In genomic region chr5:65197899-65198776, GRCh38 we compare ENCODE assay signal across 19 cellular contexts.
DNase-seq lines count a peak whose midpoint lies in the region; ATAC-seq and TF ChIP-seq lines count a peak whose summit lies in the region.
"Had no signal": no experiment of that assay in that cellular context is flagged by ENCODE, and none has a peak within 500 bp of the region (broad histone marks: within the 10 kb centered on the region; RNA-seq: fewer than 3 reads in every experiment).

No MANE protein-coding gene starts in this region.

- intact Hi-C loops in Panc1 (cut with micrococcal nuclease; ENCODE audit: unreplicated experiment): no loop called here
- intact Hi-C loops in Caco-2 (cut with micrococcal nuclease; ENCODE audit: unreplicated experiment): no loop called here

- in situ Hi-C loops in GM23248 (cut with MboI) (no loop called here), Panc1 (cut with HindIII; ENCODE audit: low pct_unique_long_range_greater_than_20kb, low sequenced_read_pairs) (no loop called here)

- H3K9me2 ChIP-seq in GM23248 (ENCODE audit: insufficient read depth) (no peaks in the 10 kb centered on the region), neural cell (ENCODE audit: insufficient read depth, low read length) (no peaks in the 10 kb centered on the region)

- TF ChIP-seq CTCF in Panc1 (IDR thresholded peaks at IDR 0.05) (no peak), neural cell (IDR thresholded peaks at IDR 0.05; ENCODE audit: poor library complexity, severe bottlenecking) (no peak), GM10266 (IDR thresholded peaks at IDR 0.05; ENCODE audit: control insufficient read depth, insufficient read depth, low read depth, missing control alignments) (no peak), Caco-2 (IDR thresholded peaks at IDR 0.05; ENCODE audit: insufficient read depth in 1 of 2, low read depth in 1 of 2, low read length in 1 of 2, severe bottlenecking in 1 of 2, unreplicated experiment in 1 of 2) (no peak)

- TF ChIP-seq EP300 in neural cell (conservative IDR thresholded peaks at IDR 0.05; ENCODE audit: poor library complexity, severe bottlenecking): peak; percentile 91

- H3K9me3 ChIP-seq in GM23248 (ENCODE audit: low read depth): no peaks in the 10 kb centered on the region
- no peaks in the 10 kb centered on the region for H3K9me3 ChIP-seq in Panc1 (ENCODE audit: control insufficient read depth, insufficient read depth, low read depth, low read length)
- no peaks in the 10 kb centered on the region for H3K9me3 ChIP-seq in neural cell (ENCODE audit: low read length)
- H3K9me3 ChIP-seq in Caco-2: no peaks in the 10 kb centered on the region
- H3K9me3 ChIP-seq: BE2C, suprapubic skin had no signal

- H3K27me3 ChIP-seq in GM23248 (replicated peaks; ENCODE audit: insufficient read depth) (no peaks in the 10 kb centered on the region), Panc1 (ENCODE audit: control insufficient read depth, insufficient read depth, low read length) (no peaks in the 10 kb centered on the region), neural cell (ENCODE audit: insufficient read depth, low read depth, low read length) (no peaks in the 10 kb centered on the region), Caco-2 (replicated peaks; ENCODE audit: control insufficient read depth, insufficient read depth, low read length) (no peaks in the 10 kb centered on the region)
- H3K27me3 ChIP-seq: suprapubic skin had no signal

- H3K4me2 ChIP-seq in GM23248 (ENCODE audit: unreplicated experiment): peak overlapping the region; percentile 71
- peak overlapping the region; percentile 7 for H3K4me2 ChIP-seq in neural cell (ENCODE audit: low read length)

- POLR2A ChIA-PET in Panc1 (lab: Charles Lee): no interaction called here
- POLR2A ChIA-PET in Caco-2 (lab: Charles Lee): no interaction called here

- peaks cover 60% of the 10 kb centered on the region for H3K79me2 ChIP-seq in GM23248 (ENCODE audit: insufficient read depth)
- H3K79me2 ChIP-seq in neural cell (replicated peaks; ENCODE audit: insufficient read depth, low read length): no peaks in the 10 kb centered on the region
- H3K79me2 ChIP-seq: parathyroid adenoma had no signal

- H3K9ac ChIP-seq in GM23248: peak overlapping the region; percentile 66
- no peak overlapping the region for H3K9ac ChIP-seq in neural cell (ENCODE audit: low read length)
- H3K9ac ChIP-seq: parathyroid adenoma had no signal

- H3K36me3 Mint-ChIP-seq in Caco-2 (ENCODE audit: insufficient read depth, unreplicated experiment): no peaks in the 10 kb centered on the region

- CTCF ChIA-PET in Panc1 (lab: Charles Lee): interaction anchor here (0.7 kb wide), 1 partner anchor 94 kb away, joined by 3 read pairs; no protein-coding TSS in a partner anchor
- CTCF ChIA-PET in Caco-2 (lab: Charles Lee): no interaction called here

- H3K9me3 Mint-ChIP-seq in Caco-2 (ENCODE audit: unreplicated experiment): no peaks in the 10 kb centered on the region
- H3K9me3 Mint-ChIP-seq: activated CD4-positive, alpha-beta T cell treated with anti-CD3 and anti-CD28 coated beads, Interleukin-2, amount 10 ng/mL, durations not matched to agents 24 days and 14 days had no signal

- H3K4me1 ChIP-seq in GM23248 (ENCODE audit: insufficient read depth) (peaks cover 60% of the 10 kb centered on the region), Panc1 (ENCODE audit: control insufficient read depth, insufficient read depth, low read length) (no peaks in the 10 kb centered on the region; the same call in 1 of the 2 replicates), Caco-2 (no peaks in the 10 kb centered on the region)
- H3K4me1 ChIP-seq: BE2C, parathyroid adenoma, suprapubic skin had no signal

- no peak overlapping the region for H3K27ac Mint-ChIP-seq in Caco-2 (ENCODE audit: unreplicated experiment)
- H3K27ac Mint-ChIP-seq: activated CD4-positive, alpha-beta T cell treated with anti-CD3 and anti-CD28 coated beads, Interleukin-2, amount 10 ng/mL, durations not matched to agents 24 days and 14 days had no signal

- H3F3A ChIP-seq in GM23248 (ENCODE audit: insufficient read depth) (peaks cover 62% of the 10 kb centered on the region), neural cell (ENCODE audit: insufficient read depth, low read length, poor library complexity, severe bottlenecking) (no peaks in the 10 kb centered on the region)

- no TSS peak for BruUV-seq in Panc1 (replicated peaks; lab: Mats Ljungman, UMichigan)
- BruUV-seq in Caco-2 (replicated peaks; lab: Mats Ljungman, UMichigan): no TSS peak

- no peaks in the 10 kb centered on the region for H4K20me1 ChIP-seq in GM23248 (ENCODE audit: insufficient read depth)
- H4K20me1 ChIP-seq in neural cell (ENCODE audit: insufficient read depth): no peaks in the 10 kb centered on the region

- DNase-seq in GM23248 (no peak), Panc1 (ENCODE audit: low read depth, low spot score) (no peak), epithelial cell of prostate (ENCODE audit: low read depth, low spot score) (no peak), GM10266 (ENCODE audit: extremely low spot score) (no peak), Caco-2 (no peak), T-helper 9 cell (no peak)
- no peak for DNase-seq in stimulated activated CD4-positive, alpha-beta T cell treated with anti-CD3 and anti-CD28 coated beads, Interleukin-4, amount 100 ng/mL, for 4 hours
- DNase-seq: activated CD4-positive, alpha-beta T cell treated with anti-CD3 and anti-CD28 coated beads, Interleukin-2, amount 10 ng/mL, durations not matched to agents 24 days and 14 days; anterior cingulate cortex; BE2C; KBM-7; NCI-H1092 treated with DMSO at 0.1 percent for 48 hours; NCI-H2081 treated with DMSO at 0.1 percent for 48 hours; NCI-H526; small intestine had no signal

- H3K4me1 Mint-ChIP-seq in Caco-2 (ENCODE audit: low read depth, unreplicated experiment): no peaks in the 10 kb centered on the region
- H3K4me1 Mint-ChIP-seq: activated CD4-positive, alpha-beta T cell treated with anti-CD3 and anti-CD28 coated beads, Interleukin-2, amount 10 ng/mL, durations not matched to agents 24 days and 14 days had no signal

- TF ChIP-seq RAD21 in neural cell (conservative IDR thresholded peaks at IDR 0.05): no peak

- 79 to 81% methylated on average over 4 of the region's 4 CpGs for WGBS in GM23248 (ENCODE audit: low coverage in 1 of 2, low lambda C conversion rate in 2 of 2, missing lambda C conversion rate in 2 of 2), 2 experiments

- H3K4me3 ChIP-seq in GM23248 (no peak overlapping the region), Panc1 (ENCODE audit: low read depth in 2 of 2, low read length in 2 of 2) (no peak overlapping the region), neural cell (ENCODE audit: low read length) (no peak overlapping the region), Caco-2 (ENCODE audit: low read depth, low read length) (no peak overlapping the region)
- H3K4me3 ChIP-seq: SK-N-MC, suprapubic skin had no signal

- H3K36me3 ChIP-seq in GM23248 (ENCODE audit: low read depth) (peaks cover 54% of the 10 kb centered on the region), Panc1 (ENCODE audit: control insufficient read depth, insufficient read depth, low read length) (no peaks in the 10 kb centered on the region), neural cell (ENCODE audit: insufficient read depth, low read length) (no peaks in the 10 kb centered on the region), Caco-2 (ENCODE audit: control insufficient read depth, insufficient read depth, low read length) (no peaks in the 10 kb centered on the region)
- H3K36me3 ChIP-seq: BE2C, suprapubic skin had no signal

- ATAC-seq in Panc1: peak; percentile 42; the same call in 1 of the 2 replicates

- H2AFZ ChIP-seq in GM23248 (no peak overlapping the region), neural cell (ENCODE audit: low read depth, low read length) (no peak overlapping the region)
- H2AFZ ChIP-seq: parathyroid adenoma had no signal

- no peak overlapping the region for H3K4me3 Mint-ChIP-seq in Caco-2 (ENCODE audit: unreplicated experiment)
- H3K4me3 Mint-ChIP-seq: activated CD4-positive, alpha-beta T cell treated with anti-CD3 and anti-CD28 coated beads, Interleukin-2, amount 10 ng/mL, durations not matched to agents 24 days and 14 days had no signal

- peaks cover 6% of the 10 kb centered on the region for H3K27me3 Mint-ChIP-seq in Caco-2 (ENCODE audit: insufficient read depth, unreplicated experiment)

- H3K27ac ChIP-seq in GM23248: peak overlapping the region; percentile 98
- no peak overlapping the region for H3K27ac ChIP-seq in Panc1 (ENCODE audit: low read length)
- H3K27ac ChIP-seq in epithelial cell of prostate: peak overlapping the region; percentile 99
- no peak overlapping the region for H3K27ac ChIP-seq in neural cell (ENCODE audit: low read length)
- H3K27ac ChIP-seq: parathyroid adenoma, SK-N-MC, suprapubic skin had no signal

TF ChIP-seq in neural cell, 6 proteins besides CTCF, POLR2A, EP300 and RAD21:
- no peak for TF ChIP-seq MXI1 (conservative IDR thresholded peaks at IDR 0.05; ENCODE audit: poor library complexity, severe bottlenecking)
- TF ChIP-seq REST (IDR thresholded peaks at IDR 0.05; ENCODE audit: borderline replicate concordance): no peak
- no peak for TF ChIP-seq EZH2 (IDR thresholded peaks at IDR 0.05; ENCODE audit: borderline replicate concordance, insufficient read depth, low read length, poor library complexity, severe bottlenecking)
- TF ChIP-seq TAF1 (IDR thresholded peaks at IDR 0.05; ENCODE audit: low read depth): no peak
- peak; percentile 76 for TF ChIP-seq POLR2AphosphoS5 (IDR thresholded peaks at IDR 0.05)

Comparison
In these comparisons a context has a peak if more than half of its experiments do, and no peak if none do; other contexts are left out.
1. H3K27ac ChIP-seq: peak in GM23248 (single experiment) and epithelial cell of prostate (single experiment); none in Panc1 (single experiment) and neural cell (single experiment).